In the genomic region with DNA sequence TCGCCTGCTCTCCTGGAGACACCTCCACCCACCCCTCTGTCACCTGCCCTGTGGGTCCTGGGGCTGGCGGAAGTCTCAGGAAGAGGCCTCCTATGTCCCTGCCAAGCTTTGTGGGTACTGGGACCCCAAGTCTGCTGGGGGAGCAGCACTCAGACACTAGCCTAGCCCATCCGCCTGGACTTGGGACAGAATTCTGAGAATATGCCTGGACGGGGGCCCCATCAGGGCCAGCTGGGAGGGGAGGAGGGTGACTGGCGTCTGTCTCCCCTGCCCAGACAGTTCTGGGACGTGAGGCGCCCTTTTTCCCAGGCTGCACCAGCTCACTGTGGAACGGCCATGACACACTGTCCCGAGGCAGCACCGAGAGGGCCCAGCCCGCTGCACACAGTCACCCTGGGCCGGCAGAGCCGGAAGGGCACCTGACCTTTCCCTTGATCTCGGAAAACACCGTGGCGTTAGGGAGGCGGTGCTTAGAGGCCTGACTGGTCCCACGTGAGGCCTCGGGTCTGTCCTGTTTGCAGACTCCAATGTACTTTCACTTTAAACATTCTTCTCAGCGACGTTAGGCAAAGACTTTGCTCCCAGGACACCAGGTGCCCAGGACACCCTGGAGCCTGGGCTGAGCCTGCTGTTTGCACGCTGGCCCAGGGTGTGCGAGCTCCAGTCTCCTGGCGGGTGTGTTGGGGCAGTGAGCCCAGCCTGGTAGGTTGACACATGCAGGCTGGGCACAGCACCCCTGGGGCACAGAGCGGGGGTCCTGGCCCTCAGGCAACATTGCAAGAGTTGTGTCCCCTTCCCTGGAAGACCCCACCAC, we compare ENCODE assay signal across 13 cellular contexts. TPM values are rescaled to one million over a fixed set of nuclear protein-coding genes. Genes with fewer than 3 reads are reported as not detected.
DNase-seq lines count a peak whose midpoint lies in the region; ATAC-seq, FAIRE-seq and TF ChIP-seq lines count a peak whose summit lies in the region.
"Had no signal": no experiment of that assay in that cellular context is flagged by ENCODE, and none has a peak within 500 bp of the region (broad histone marks: within the 10 kb centered on the region; RNA-seq: fewer than 3 reads in every experiment).

No MANE protein-coding gene starts in this region.

- no peak for FAIRE-seq in astrocyte (lab: Jason Lieb, UNC)

- H3K4me1 ChIP-seq in astrocyte (ENCODE audit: insufficient read depth, low read length) (peaks cover 6% of the 10 kb centered on the region), left lung (peaks cover 6 to 16% of the 10 kb centered on the region in 2 donors), suprapubic skin (peaks cover 23% of the 10 kb centered on the region)

- H4K20me1 ChIP-seq in astrocyte (ENCODE audit: insufficient read depth, low read length): peaks cover 15% of the 10 kb centered on the region

- no peak for TF ChIP-seq EP300 in suprapubic skin (IDR thresholded peaks at IDR 0.05)

- peaks cover 6% of the 10 kb centered on the region for H3K27me3 ChIP-seq in astrocyte (ENCODE audit: insufficient read depth, low read length)
- H3K27me3 ChIP-seq in left lung: peaks cover 11 to 26% of the 10 kb centered on the region in 2 donors
- peaks cover 23% of the 10 kb centered on the region for H3K27me3 ChIP-seq in suprapubic skin

- no peak overlapping the region for H2AFZ ChIP-seq in astrocyte (ENCODE audit: low read depth, low read length)

- H3K9me3 ChIP-seq in astrocyte (ENCODE audit: insufficient read depth, low read depth, low read length) (no peaks in the 10 kb centered on the region), left lung (no peaks in the 10 kb centered on the region), suprapubic skin (no peaks in the 10 kb centered on the region)

- no peak overlapping the region for H3K27ac ChIP-seq in astrocyte (ENCODE audit: low read depth, low read length)
- peak overlapping the region; percentile 70 to 83 for H3K27ac ChIP-seq in left lung
- H3K27ac ChIP-seq in suprapubic skin: peak overlapping the region; percentile 43

- H3K4me3 ChIP-seq in astrocyte (ENCODE audit: insufficient read depth, low read depth, low read length) (no peak overlapping the region), left lung (no peak overlapping the region), suprapubic skin (no peak overlapping the region)

- intact Hi-C loops in left lung (cut with DNase I): no loop called here

- 71% methylated on average over 4 of the region's 25 CpGs for WGBS in suprapubic skin

- no peaks in the 10 kb centered on the region for H3K36me3 ChIP-seq in astrocyte (ENCODE audit: insufficient read depth, low read length)
- peaks cover 0 to 30% of the 10 kb centered on the region in 2 donors for H3K36me3 ChIP-seq in left lung
- H3K36me3 ChIP-seq in suprapubic skin: peaks cover 24% of the 10 kb centered on the region

- peak overlapping the region; percentile 34 for H3K27ac Mint-ChIP-seq in astrocyte (ENCODE audit: unreplicated experiment)
- H3K27ac Mint-ChIP-seq: T-helper 2 cell treated with Interferon-gamma antibody and Interleukin-4, amounts not matched to agents 5 μg/mL and 100 μg/mL, for 36 hours had no signal

- H3K27me3 Mint-ChIP-seq in astrocyte (ENCODE audit: low read depth, unreplicated experiment): peaks cover 7% of the 10 kb centered on the region

- H3K9ac ChIP-seq in astrocyte (ENCODE audit: low read length): no peak overlapping the region

- DNase-seq in HK-2 (ENCODE audit: unreplicated experiment): peak; percentile 95
- DNase-seq in astrocyte (ENCODE audit: low read depth): no peak
- DNase-seq in left lung: peak; percentile 83 to 90
- no peak for DNase-seq in suprapubic skin (ENCODE audit: low spot score in 2 of 2)
- DNase-seq in GM13976 (ENCODE audit: low spot score): no peak
- DNase-seq: activated T-cell treated with anti-CD3 and anti-CD28 coated beads, Interleukin-2, amount 50 U/mL, for 1 hour; caudate nucleus; GF-D8; NCI-H446; occipital lobe had no signal

- no peaks in the 10 kb centered on the region for H3K9me3 Mint-ChIP-seq in astrocyte (ENCODE audit: unreplicated experiment)
- H3K9me3 Mint-ChIP-seq: T-helper 2 cell treated with Interferon-gamma antibody and Interleukin-4, amounts not matched to agents 5 μg/mL and 100 μg/mL, for 36 hours had no signal

- H3K4me2 ChIP-seq in astrocyte (ENCODE audit: low read length): no peak overlapping the region

- TF ChIP-seq CTCF in astrocyte (IDR thresholded peaks at IDR 0.05; ENCODE audit: insufficient read depth, low read depth, low read length) (no peak), left lung (IDR thresholded peaks at IDR 0.05) (no peak), suprapubic skin (IDR thresholded peaks at IDR 0.05) (no peak), GM13976 (IDR thresholded peaks at IDR 0.05; ENCODE audit: borderline replicate concordance, control extremely low read depth, extremely low read depth, insufficient read depth, missing control alignments) (no peak)

- TF ChIP-seq POLR2A in suprapubic skin (IDR thresholded peaks at IDR 0.05): no peak

- H3K4me1 Mint-ChIP-seq in astrocyte (ENCODE audit: low read depth, unreplicated experiment): no peaks in the 10 kb centered on the region

- H3K36me3 Mint-ChIP-seq in astrocyte (ENCODE audit: low read depth, unreplicated experiment): peaks cover 3% of the 10 kb centered on the region

- H3K4me3 Mint-ChIP-seq in astrocyte (ENCODE audit: unreplicated experiment): no peak overlapping the region
- H3K4me3 Mint-ChIP-seq: T-helper 2 cell treated with Interferon-gamma antibody and Interleukin-4, amounts not matched to agents 5 μg/mL and 100 μg/mL, for 36 hours had no signal

- ATAC-seq in left lung (peak; percentile 92), GM21529 (IDR thresholded peaks at IDR 0.05; ENCODE audit: unreplicated experiment) (no peak)
- no peak for ATAC-seq in activated CD4-positive, CD25-positive, alpha-beta regulatory T cell treated with anti-CD3 and anti-CD28 coated beads, Interleukin-2, amount 50 U/mL, for 24 hours

- in situ Hi-C loops in GM13976 (cut with MboI; ENCODE audit: low sequenced_read_pairs, unreplicated experiment): no loop called here

- H3K79me2 ChIP-seq in astrocyte (ENCODE audit: insufficient read depth, low read length): no peaks in the 10 kb centered on the region

RNA-seq across cellular contexts. Expression of a gene that starts 0.7 kb away (rescaled TPM):
- total RNA-seq in astrocyte (0.34 and 0.38 TPM in 2 replicates), left lung (under 1 TPM; 0.35 to 0.39 TPM), suprapubic skin (under 1 TPM in 1 of 4 donors, not detected in 3; 0.30 TPM)

RNA-seq across cellular contexts. Expression of a gene that starts 5.7 kb away (rescaled TPM):
- total RNA-seq in astrocyte (20.5 and 27.0 TPM in 2 replicates), left lung (10 to 100 TPM; 33.6 to 46.8 TPM), suprapubic skin (10 to 100 TPM; 11.0 to 33.1 (median 19.7) TPM)

RNA-seq across cellular contexts. Expression of a gene that starts 18.9 kb away (rescaled TPM):
- total RNA-seq in astrocyte (64.2 and 64.9 TPM in 2 replicates), left lung (10 to 100 TPM; 23.5 to 31.2 TPM), suprapubic skin (10 to 100 TPM in 3 of 4 donors, 1 to 10 TPM in 1; 9.0 to 19.9 (median 12.0) TPM)

RNA-seq across cellular contexts. Expression of a gene that starts 19.1 kb away (rescaled TPM):
- total RNA-seq in astrocyte (19.0 and 20.2 TPM in 2 replicates), left lung (10 to 100 TPM; 15.8 to 19.8 TPM), suprapubic skin (10 to 100 TPM; 19.5 to 27.6 (median 23.8) TPM)

Comparison
In these comparisons a context has a peak if more than half of its experiments do, and no peak if none do; other contexts are left out.
1. DNase-seq: peak in HK-2 (single experiment) and left lung (2 of 2); none in astrocyte (single experiment), suprapubic skin (0 of 2) and GM13976 (single experiment).